26 cellular contexts compared by ENCODE assay signal in genomic region chr6:138030872-138031271, GRCh38.
DNase-seq lines count a peak whose midpoint lies in the region; ATAC-seq and TF ChIP-seq lines count a peak whose summit lies in the region.
"Had no signal": no experiment of that assay in that cellular context is flagged by ENCODE, and none has a peak within 500 bp of the region (broad histone marks: within the 10 kb centered on the region; RNA-seq: fewer than 3 reads in every experiment).

No MANE protein-coding gene starts in this region.

- H3K4me2 ChIP-seq in smooth muscle cell: no peak overlapping the region
- H3K4me2 ChIP-seq: BLaER1 treated with 17β-estradiol and CSF1 and Interleukin-3, amounts not matched to agents 10 nM and 100 nM had no signal

- H3K36me3 ChIP-seq in Panc1 (ENCODE audit: control insufficient read depth, insufficient read depth, low read length) (no peaks in the 10 kb centered on the region), smooth muscle cell (ENCODE audit: low read depth) (no peaks in the 10 kb centered on the region)
- H3K36me3 ChIP-seq: adrenal gland; BLaER1 treated with 17β-estradiol and CSF1 and Interleukin-3, amounts not matched to agents 10 nM and 100 nM; transverse colon had no signal

- no peak for TF ChIP-seq CTCF in Panc1 (IDR thresholded peaks at IDR 0.05)
- TF ChIP-seq CTCF in smooth muscle cell (IDR thresholded peaks at IDR 0.05; ENCODE audit: borderline replicate concordance, insufficient read depth, poor library complexity, severe bottlenecking): no peak

- H3K4me3 Mint-ChIP-seq in activated CD4-positive, alpha-beta T cell treated with anti-CD3 and anti-CD28 coated beads for 36 hours: no peak overlapping the region
- H3K4me3 Mint-ChIP-seq: activated B cell treated with CpG ODN at 0.5 μM for 24 hours; activated naive CD4-positive, alpha-beta T cell treated with anti-CD3 and anti-CD28 coated beads, Interleukin-2, amount 10 ng/mL, durations not matched to agents 7 days and 5 days; naive thymus-derived CD8-positive, alpha-beta T cell had no signal

- no peaks in the 10 kb centered on the region; the same call in 1 of the 2 replicates for H3K4me1 ChIP-seq in Panc1 (ENCODE audit: control insufficient read depth, insufficient read depth, low read length)
- H3K4me1 ChIP-seq in smooth muscle cell (ENCODE audit: low read depth): no peaks in the 10 kb centered on the region
- H3K4me1 ChIP-seq: adrenal gland; BLaER1 treated with 17β-estradiol and CSF1 and Interleukin-3, amounts not matched to agents 10 nM and 100 nM; transverse colon had no signal

- POLR2A ChIA-PET in activated CD4-positive, alpha-beta T cell treated with anti-CD3 and anti-CD28 coated beads for 36 hours (lab: Charles Lee): no interaction called here
- POLR2A ChIA-PET in Panc1 (lab: Charles Lee): no interaction called here

- H3K9ac ChIP-seq in smooth muscle cell (ENCODE audit: low read depth): peak overlapping the region; percentile 19
- H3K9ac ChIP-seq: BLaER1 treated with 17β-estradiol and CSF1 and Interleukin-3, amounts not matched to agents 10 nM and 100 nM had no signal

- H2AFZ ChIP-seq in smooth muscle cell (ENCODE audit: low read depth): no peak overlapping the region

- no peaks in the 10 kb centered on the region for H3K27me3 Mint-ChIP-seq in activated CD4-positive, alpha-beta T cell treated with anti-CD3 and anti-CD28 coated beads for 36 hours
- H3K27me3 Mint-ChIP-seq: progenitor cell of endocrine pancreas had no signal

- H3K36me3 Mint-ChIP-seq in activated CD4-positive, alpha-beta T cell treated with anti-CD3 and anti-CD28 coated beads for 36 hours (ENCODE audit: low read depth): no peaks in the 10 kb centered on the region
- H3K36me3 Mint-ChIP-seq: activated naive CD4-positive, alpha-beta T cell treated with anti-CD3 and anti-CD28 coated beads, Interleukin-2, amount 10 ng/mL, durations not matched to agents 7 days and 5 days; naive thymus-derived CD8-positive, alpha-beta T cell had no signal

- no peak for ATAC-seq in activated CD4-positive, alpha-beta T cell treated with anti-CD3 and anti-CD28 coated beads for 36 hours
- ATAC-seq in Panc1: no peak
- peak; percentile 30 for ATAC-seq in esophagus mucosa
- ATAC-seq: naive thymus-derived CD8-positive, alpha-beta T cell; sciatic nerve had no signal

- no peaks in the 10 kb centered on the region for H3K4me1 Mint-ChIP-seq in activated CD4-positive, alpha-beta T cell treated with anti-CD3 and anti-CD28 coated beads for 36 hours
- H3K4me1 Mint-ChIP-seq: activated B cell treated with CpG ODN at 0.5 μM for 24 hours; activated naive CD4-positive, alpha-beta T cell treated with anti-CD3 and anti-CD28 coated beads, Interleukin-2, amount 10 ng/mL, durations not matched to agents 7 days and 5 days; naive thymus-derived CD8-positive, alpha-beta T cell had no signal

- intact Hi-C loops in activated CD4-positive, alpha-beta T cell treated with anti-CD3 and anti-CD28 coated beads for 36 hours (cut with DNase I, micrococcal nuclease): no loop called here
- intact Hi-C loops in Panc1 (cut with micrococcal nuclease; ENCODE audit: unreplicated experiment): no loop called here

- H3K27ac Mint-ChIP-seq in activated CD4-positive, alpha-beta T cell treated with anti-CD3 and anti-CD28 coated beads for 36 hours: no peak overlapping the region
- H3K27ac Mint-ChIP-seq: activated B cell treated with CpG ODN at 0.5 μM for 24 hours; activated naive CD4-positive, alpha-beta T cell treated with anti-CD3 and anti-CD28 coated beads, Interleukin-2, amount 10 ng/mL, durations not matched to agents 7 days and 5 days; naive thymus-derived CD8-positive, alpha-beta T cell; progenitor cell of endocrine pancreas had no signal

- no peaks in the 10 kb centered on the region for H3K9me3 Mint-ChIP-seq in activated CD4-positive, alpha-beta T cell treated with anti-CD3 and anti-CD28 coated beads for 36 hours (ENCODE audit: low read depth)
- H3K9me3 Mint-ChIP-seq: activated B cell treated with CpG ODN at 0.5 μM for 24 hours; activated naive CD4-positive, alpha-beta T cell treated with anti-CD3 and anti-CD28 coated beads, Interleukin-2, amount 10 ng/mL, durations not matched to agents 7 days and 5 days had no signal

- H3K79me2 ChIP-seq in smooth muscle cell (ENCODE audit: low read depth): no peaks in the 10 kb centered on the region

- 67% methylated on average over 1 of the region's 1 CpG for WGBS in smooth muscle cell (ENCODE audit: low lambda C conversion rate)

- H3K27me3 ChIP-seq in Panc1 (ENCODE audit: control insufficient read depth, insufficient read depth, low read length): no peaks in the 10 kb centered on the region
- no peaks in the 10 kb centered on the region for H3K27me3 ChIP-seq in smooth muscle cell (ENCODE audit: low read depth)
- H3K27me3 ChIP-seq: adrenal gland; BLaER1 treated with 17β-estradiol and CSF1 and Interleukin-3, amounts not matched to agents 10 nM and 100 nM; transverse colon had no signal

- DNase-seq in activated CD4-positive, alpha-beta T cell treated with anti-CD3 and anti-CD28 coated beads for 36 hours: peak; percentile 9
- no peak for DNase-seq in activated CD4-positive, alpha-beta T cell treated with anti-CD3 and anti-CD28 coated beads for 1 hour
- DNase-seq in Panc1 (ENCODE audit: low read depth, low spot score): no peak
- DNase-seq in smooth muscle cell (lab: John Stamatoyannopoulos, UW; ENCODE audit: unreplicated experiment): no peak
- DNase-seq in NCI-H2227 treated with DMSO at 0.1 percent for 48 hours (lab: John Stamatoyannopoulos, UW): no peak
- no peak for DNase-seq in RKO (ENCODE audit: low spot score)
- DNase-seq in middle frontal gyrus (ENCODE audit: extremely low spot score, low spot score): no peak
- DNase-seq: activated B cell treated with CpG ODN at 0.5 μM for 24 hours; activated CD4-positive, alpha-beta T cell treated with anti-CD3 and anti-CD28 coated beads, Interleukin-2, amount 50 U/mL, for 48 hours; activated CD8-positive, alpha-beta memory T cell treated with anti-CD3 and anti-CD28 coated beads, Interleukin-2, amount 50 U/mL, for 48 hours; activated naive CD4-positive, alpha-beta T cell treated with anti-CD3 and anti-CD28 coated beads, Interleukin-2, amount 10 ng/mL, durations not matched to agents 7 days and 5 days; adrenal gland; head of caudate nucleus; kidney; naive thymus-derived CD8-positive, alpha-beta T cell; NCI-H2107; NCI-H774; RPMI8226; stimulated activated CD4-positive, alpha-beta T cell treated with anti-CD3 and anti-CD28 coated beads, Interleukin-4, amount 100 ng/mL, for 4 hours; transverse colon had no signal

- peak overlapping the region; percentile 40 for H3K27ac ChIP-seq in Panc1 (ENCODE audit: low read length)
- H3K27ac ChIP-seq in smooth muscle cell (ENCODE audit: low read depth): peak overlapping the region; percentile 86
- H3K27ac ChIP-seq: 22Rv1; adrenal gland; BLaER1 treated with 17β-estradiol and CSF1 and Interleukin-3, amounts not matched to agents 10 nM and 100 nM; SK-N-MC; transverse colon had no signal

- H3K4me3 ChIP-seq in Panc1 (ENCODE audit: low read depth in 2 of 2, low read length in 2 of 2) (no peak overlapping the region), smooth muscle cell (no peak overlapping the region)
- H3K4me3 ChIP-seq: adrenal gland; BLaER1 treated with 17β-estradiol and CSF1 and Interleukin-3, amounts not matched to agents 10 nM and 100 nM; SK-N-MC; transverse colon had no signal

- in situ Hi-C loops in Panc1 (cut with HindIII; ENCODE audit: low pct_unique_long_range_greater_than_20kb, low sequenced_read_pairs): no loop called here

- no TSS peak for BruUV-seq in Panc1 (replicated peaks; lab: Mats Ljungman, UMichigan)

- CTCF ChIA-PET in activated CD4-positive, alpha-beta T cell treated with anti-CD3 and anti-CD28 coated beads for 36 hours (lab: Charles Lee): interaction anchor here (1.0 to 1.8 kb wide), 3 partner anchors 10 to 86 kb away, joined by 4 to 5 read pairs (median 4); no protein-coding TSS in a partner anchor
- CTCF ChIA-PET in Panc1 (lab: Charles Lee): no interaction called here

- H3K9me3 ChIP-seq in Panc1 (ENCODE audit: control insufficient read depth, insufficient read depth, low read depth, low read length): no peaks in the 10 kb centered on the region
- H3K9me3 ChIP-seq in smooth muscle cell (replicated peaks; ENCODE audit: low read depth): no peaks in the 10 kb centered on the region
- H3K9me3 ChIP-seq: adrenal gland, transverse colon had no signal

- no peaks in the 10 kb centered on the region for H3F3A ChIP-seq in smooth muscle cell (ENCODE audit: low read depth)

- H4K20me1 ChIP-seq in smooth muscle cell (ENCODE audit: low read depth): no peaks in the 10 kb centered on the region
- H4K20me1 ChIP-seq: BLaER1 treated with 17β-estradiol and CSF1 and Interleukin-3, amounts not matched to agents 10 nM and 100 nM had no signal
